22 cellular contexts compared by ENCODE assay signal in genomic region chr7:45084901-45085618, GRCh38. TPM values are rescaled to one million over a fixed set of nuclear protein-coding genes. Genes with fewer than 3 reads are reported as not detected.
DNase-seq lines count a peak whose midpoint lies in the region; FAIRE-seq and TF ChIP-seq lines count a peak whose summit lies in the region.
"Had no signal": no experiment of that assay in that cellular context is flagged by ENCODE, and none has a peak within 500 bp of the region (broad histone marks: within the 10 kb centered on the region; RNA-seq: fewer than 3 reads in every experiment).

No MANE protein-coding gene starts in this region.

- peaks cover 0 to 2% of the 10 kb centered on the region in 2 donors for H3K4me1 ChIP-seq in kidney (ENCODE audit: control insufficient read depth in 1 of 2, insufficient read depth in 1 of 2, low read depth in 1 of 2, low read length in 2 of 2)
- H3K4me1 ChIP-seq in sigmoid colon: peaks cover 0 to 19% (median 10%) of the 10 kb centered on the region in 4 donors
- H3K4me1 ChIP-seq: A549, HAP-1 had no signal

- no peaks in the 10 kb centered on the region for H3K9me3 ChIP-seq in kidney (ENCODE audit: control insufficient read depth in 1 of 2, low read length in 2 of 2)
- no peaks in the 10 kb centered on the region for H3K9me3 ChIP-seq in sigmoid colon
- H3K9me3 ChIP-seq: A549, HAP-1 had no signal

- no peak overlapping the region for H3K9ac ChIP-seq in kidney (ENCODE audit: low read length in 2 of 2)

- no peak overlapping the region for H3K4me3 ChIP-seq in kidney (ENCODE audit: low read length in 2 of 2)
- H3K4me3 ChIP-seq in sigmoid colon: no peak overlapping the region
- H3K4me3 ChIP-seq: A549, GM23338, HAP-1 had no signal

- FAIRE-seq in kidney (lab: Jason Lieb, UNC): no peak
- FAIRE-seq: A549, RCC 7860 had no signal

- TF ChIP-seq EP300 in sigmoid colon (IDR thresholded peaks at IDR 0.05): no peak

- H3K4me3 Mint-ChIP-seq in brain: no peak overlapping the region
- no peak overlapping the region for H3K4me3 Mint-ChIP-seq in mesothelial cell of epicardium
- H3K4me3 Mint-ChIP-seq: B cell, GM23338 had no signal

- H3K4me1 Mint-ChIP-seq in brain (peaks cover 26% of the 10 kb centered on the region), mesothelial cell of epicardium (peaks cover 2% of the 10 kb centered on the region)
- H3K4me1 Mint-ChIP-seq: GM23338 had no signal

- no peaks in the 10 kb centered on the region for H3K27me3 Mint-ChIP-seq in brain
- H3K27me3 Mint-ChIP-seq in mesothelial cell of epicardium (ENCODE audit: low read depth): peaks cover 12% of the 10 kb centered on the region

- H3K27ac ChIP-seq in kidney (ENCODE audit: low read depth in 2 of 2, low read length in 2 of 2): no peak overlapping the region
- H3K27ac ChIP-seq in sigmoid colon: no peak overlapping the region
- H3K27ac ChIP-seq: A549 had no signal

- DNase-seq in GM13976 (ENCODE audit: low spot score): peak; percentile 30
- DNase-seq in kidney: peak; percentile 65
- peak; percentile 62 for DNase-seq in sigmoid colon
- no peak for DNase-seq in foreskin melanocyte
- DNase-seq in NCI-H1694 treated with DMSO at 0.1 percent for 48 hours (lab: John Stamatoyannopoulos, UW): no peak
- no peak for DNase-seq in DMS53 (lab: John Stamatoyannopoulos, UW)
- no peak for DNase-seq in mesothelial cell of epicardium (ENCODE audit: low spot score in 2 of 2, unreplicated experiment in 2 of 2)
- DNase-seq: DMS79, NCI-H1105 treated with DMSO at 0.1 percent for 48 hours, NCI-H1694, NCI-H2081 treated with DMSO at 0.1 percent for 48 hours, NCI-H2171 treated with DMSO at 0.1 percent for 48 hours, NCI-H526, OCI-M1, Right ventricle myocardium superior had no signal

- H3K36me3 ChIP-seq in kidney (ENCODE audit: control insufficient read depth in 1 of 2, insufficient read depth in 2 of 2, low read length in 2 of 2) (no peaks in the 10 kb centered on the region), sigmoid colon (no peaks in the 10 kb centered on the region)
- H3K36me3 ChIP-seq: HAP-1 had no signal

- 76 to 78% methylated on average over 24 of the region's 24 CpGs for WGBS in sigmoid colon, 2 donors

- H3K27me3 ChIP-seq in sigmoid colon: no peaks in the 10 kb centered on the region

- TF ChIP-seq CTCF in GM13976 (IDR thresholded peaks at IDR 0.05; ENCODE audit: borderline replicate concordance, control extremely low read depth, extremely low read depth, insufficient read depth, missing control alignments) (no peak), brain (conservative IDR thresholded peaks at IDR 0.05) (no peak), kidney (IDR thresholded peaks at IDR 0.05; ENCODE audit: borderline replicate concordance, extremely low read depth, insufficient read depth) (no peak), sigmoid colon (IDR thresholded peaks at IDR 0.05) (no peak), mesothelial cell of epicardium (IDR thresholded peaks at IDR 0.05; ENCODE audit: unreplicated experiment) (no peak)

- H3K36me3 Mint-ChIP-seq in brain: peaks cover 8% of the 10 kb centered on the region
- H3K36me3 Mint-ChIP-seq in mesothelial cell of epicardium: no peaks in the 10 kb centered on the region
- H3K36me3 Mint-ChIP-seq: IgD-negative memory B cell had no signal

- no peak for TF ChIP-seq POLR2A in sigmoid colon (IDR thresholded peaks at IDR 0.05)

- H3K9me3 Mint-ChIP-seq in brain: peaks cover 0 to 5% (median 0%) of the 10 kb centered on the region in 5 experiments
- no peaks in the 10 kb centered on the region for H3K9me3 Mint-ChIP-seq in mesothelial cell of epicardium
- H3K9me3 Mint-ChIP-seq: GM23338, IgD-negative memory B cell had no signal

- H3K27ac Mint-ChIP-seq in brain (peak overlapping the region in 4 of 5 experiments; percentile 21 to 95 (median 76)), mesothelial cell of epicardium (no peak overlapping the region)
- H3K27ac Mint-ChIP-seq: B cell, GM23338 had no signal

- intact Hi-C loops in kidney (cut with DNase I): no loop called here
- intact Hi-C loops in sigmoid colon (cut with DNase I): loop anchor here (5.0 kb wide), 1 partner anchor 83 kb away; the partner anchor contains the start of gene CCM2

- in situ Hi-C loops in GM13976 (cut with MboI; ENCODE audit: low sequenced_read_pairs, unreplicated experiment): no loop called here

RNA-seq across cellular contexts. Expression of gene NACAD, which starts 3.7 kb away (rescaled TPM):
- 110 TPM for polyA plus RNA-seq in brain (ENCODE audit: insufficient read depth, low read depth, low replicate concordance)
- total RNA-seq in kidney: 4.2 TPM
- polyA plus RNA-seq in kidney (ENCODE audit: insufficient read depth, low read depth, low replicate concordance): 5.0 TPM
- total RNA-seq in sigmoid colon: 1 to 10 TPM; 3.2 to 8.9 (median 4.9) TPM
- 1 to 10 TPM in 1 of 3 donors, under 1 TPM in 2; 0.23 to 1.9 (median 0.60) TPM for polyA plus RNA-seq in sigmoid colon
- total RNA-seq in mesothelial cell of epicardium: 9.2 to 11.4 TPM (median 10.3 TPM) in 3 replicates
- polyA plus RNA-seq: IgD-negative memory B cell had no signal

RNA-seq across cellular contexts. Expression of gene TBRG4, which starts 26.4 kb away (rescaled TPM):
- polyA plus RNA-seq in brain (ENCODE audit: insufficient read depth, low read depth, low replicate concordance) (58.3 TPM), kidney (ENCODE audit: insufficient read depth, low read depth, low replicate concordance) (45.7 TPM), sigmoid colon (10 to 100 TPM; 31.8 to 80.1 (median 44.6) TPM)
- total RNA-seq in kidney (67.8 TPM), sigmoid colon (10 to 100 TPM; 40.3 to 57.1 (median 46.8) TPM), mesothelial cell of epicardium (61.6 to 68.1 TPM (median 63.0 TPM) in 3 replicates)

Comparison
In these comparisons a context has a peak if more than half of its experiments do, and no peak if none do; other contexts are left out.
1. DNase-seq: peak in GM13976 (single experiment), kidney (single experiment) and sigmoid colon (single experiment); none in foreskin melanocyte (single experiment), NCI-H1694 treated with DMSO at 0.1 percent for 48 hours (single experiment), DMS53 (single experiment) and mesothelial cell of epicardium (0 of 2).